ENCODE assay signal across 13 cellular contexts in genomic region chr7:47513741-47514241, GRCh38.
A peak's percentile ranks its signal among the peaks of the same experiment; 100 is the strongest.
DNase-seq lines count a peak whose midpoint lies in the region; ATAC-seq and TF ChIP-seq lines count a peak whose summit lies in the region.
"Had no signal": no experiment of that assay in that cellular context is flagged by ENCODE, and none has a peak within 500 bp of the region (broad histone marks: within the 10 kb centered on the region; RNA-seq: fewer than 3 reads in every experiment).

No MANE protein-coding gene starts in this region.

- H3K36me3 ChIP-seq in BLaER1 treated with 17β-estradiol and CSF1 and Interleukin-3, amounts not matched to agents 10 nM and 100 nM, result peaks cover 8 to 80% (median 29%) of the 10 kb centered on the region in 11 experiments; a peak in 19 of 22 replicates
- peaks cover 46% of the 10 kb centered on the region for H3K36me3 ChIP-seq in SJSA1
- no peaks in the 10 kb centered on the region for H3K36me3 ChIP-seq in cardiac muscle cell
- H3K36me3 ChIP-seq in psoas muscle (ENCODE audit: insufficient read depth in 1 of 2, low read depth in 1 of 2), result no peaks in the 10 kb centered on the region

- no peaks in the 10 kb centered on the region for H3K27me3 ChIP-seq in BLaER1 treated with 17β-estradiol and CSF1 and Interleukin-3, amounts not matched to agents 10 nM and 100 nM
- no peaks in the 10 kb centered on the region for H3K27me3 ChIP-seq in SJSA1 (replicated peaks)
- H3K27me3 ChIP-seq in cardiac muscle cell, result no peaks in the 10 kb centered on the region
- H3K27me3 ChIP-seq in psoas muscle (ENCODE audit: insufficient read depth in 3 of 3, low read length in 2 of 3), result no peaks in the 10 kb centered on the region

- peak overlapping the region in 3 of 11 experiments; percentile 6 to 47 (median 7); a peak in 3 of 22 replicates for H3K9ac ChIP-seq in BLaER1 treated with 17β-estradiol and CSF1 and Interleukin-3, amounts not matched to agents 10 nM and 100 nM

- peak overlapping the region in 2 of 11 experiments; percentile 37 to 41; a peak in 3 of 22 replicates for H3K27ac ChIP-seq in BLaER1 treated with 17β-estradiol and CSF1 and Interleukin-3, amounts not matched to agents 10 nM and 100 nM
- H3K27ac ChIP-seq in SJSA1 (peak overlapping the region; percentile 86), cardiac muscle cell (peak overlapping the region; percentile 83), psoas muscle (peak overlapping the region; percentile 67)

- H3K36me3 Mint-ChIP-seq in activated naive CD8-positive, alpha-beta T cell treated with anti-CD3 and anti-CD28 coated beads, Interleukin-2, amount 50 U/mL, for 24 hours (ENCODE audit: low read depth), result no peaks in the 10 kb centered on the region
- no peaks in the 10 kb centered on the region for H3K36me3 Mint-ChIP-seq in stimulated activated effector memory CD8-positive, alpha-beta T cell treated with anti-CD3 and anti-CD28 coated beads, Interleukin-12 subunit alpha, Interleukin-12 subunit beta, amount 100 ng/mL, for 72 hours
- H3K36me3 Mint-ChIP-seq: T-cell had no signal

- H3K9me3 Mint-ChIP-seq in activated naive CD8-positive, alpha-beta T cell treated with anti-CD3 and anti-CD28 coated beads, Interleukin-2, amount 50 U/mL, for 24 hours, result no peaks in the 10 kb centered on the region
- no peaks in the 10 kb centered on the region for H3K9me3 Mint-ChIP-seq in stimulated activated effector memory CD8-positive, alpha-beta T cell treated with anti-CD3 and anti-CD28 coated beads, Interleukin-12 subunit alpha, Interleukin-12 subunit beta, amount 100 ng/mL, for 72 hours
- H3K9me3 Mint-ChIP-seq: activated naive CD4-positive, alpha-beta T cell treated with anti-CD3 and anti-CD28 coated beads for 36 hours; T-cell had no signal

- DNase-seq in SJSA1 (ENCODE audit: low read depth in 1 of 2, low spot score in 2 of 2) (peak; percentile 87 to 92), cardiac muscle cell (ENCODE audit: low read depth in 1 of 2, low spot score in 1 of 2) (peak; percentile 65 to 68), psoas muscle (no peak), NCI-H1694 treated with DMSO at 0.1 percent for 48 hours (lab: John Stamatoyannopoulos, UW) (no peak)
- DNase-seq in activated naive CD8-positive, alpha-beta T cell treated with anti-CD3 and anti-CD28 coated beads, Interleukin-2, amount 50 U/mL, for 24 hours, result no peak
- no peak for DNase-seq in stimulated activated effector memory CD8-positive, alpha-beta T cell treated with anti-CD3 and anti-CD28 coated beads, Interleukin-12 subunit alpha, Interleukin-12 subunit beta, amount 100 ng/mL, for 72 hours (ENCODE audit: low spot score in 2 of 2)
- DNase-seq: activated naive CD4-positive, alpha-beta T cell treated with anti-CD3 and anti-CD28 coated beads for 36 hours; DMS 273 treated with DMSO at 0.1 percent for 48 hours; MM.1S; stimulated activated CD8-positive, alpha-beta memory T cell treated with anti-CD3 and anti-CD28 coated beads, Interleukin-4, amount 100 ng/mL, for 48 hours; T-cell had no signal

- no peak overlapping the region for H3K4me3 Mint-ChIP-seq in activated naive CD8-positive, alpha-beta T cell treated with anti-CD3 and anti-CD28 coated beads, Interleukin-2, amount 50 U/mL, for 24 hours
- H3K4me3 Mint-ChIP-seq in stimulated activated effector memory CD8-positive, alpha-beta T cell treated with anti-CD3 and anti-CD28 coated beads, Interleukin-12 subunit alpha, Interleukin-12 subunit beta, amount 100 ng/mL, for 72 hours, result no peak overlapping the region
- H3K4me3 Mint-ChIP-seq: activated naive CD4-positive, alpha-beta T cell treated with anti-CD3 and anti-CD28 coated beads for 36 hours; T-cell had no signal

- H3K4me3 ChIP-seq in BLaER1 treated with 17β-estradiol and CSF1 and Interleukin-3, amounts not matched to agents 10 nM and 100 nM, result no peak overlapping the region
- H3K4me3 ChIP-seq in SJSA1 (no peak overlapping the region), cardiac muscle cell (no peak overlapping the region), psoas muscle (no peak overlapping the region)

- TF ChIP-seq CTCF in cardiac muscle cell (IDR thresholded peaks at IDR 0.05; ENCODE audit: low read depth, low read length), result no peak
- no peak for TF ChIP-seq CTCF in psoas muscle (IDR thresholded peaks at IDR 0.05)

- no peak overlapping the region for H3K27ac Mint-ChIP-seq in activated naive CD8-positive, alpha-beta T cell treated with anti-CD3 and anti-CD28 coated beads, Interleukin-2, amount 50 U/mL, for 24 hours
- no peak overlapping the region for H3K27ac Mint-ChIP-seq in stimulated activated effector memory CD8-positive, alpha-beta T cell treated with anti-CD3 and anti-CD28 coated beads, Interleukin-12 subunit alpha, Interleukin-12 subunit beta, amount 100 ng/mL, for 72 hours
- H3K27ac Mint-ChIP-seq: activated naive CD4-positive, alpha-beta T cell treated with anti-CD3 and anti-CD28 coated beads for 36 hours; T-cell had no signal

- H3K4me2 ChIP-seq in BLaER1 treated with 17β-estradiol and CSF1 and Interleukin-3, amounts not matched to agents 10 nM and 100 nM, result peak overlapping the region in 9 of 11 experiments; percentile 0 to 78 (median 17); a peak in 12 of 22 replicates

- peaks cover 6% of the 10 kb centered on the region for H3K27me3 Mint-ChIP-seq in activated naive CD8-positive, alpha-beta T cell treated with anti-CD3 and anti-CD28 coated beads, Interleukin-2, amount 50 U/mL, for 24 hours
- H3K27me3 Mint-ChIP-seq: T-cell had no signal

- peak; percentile 72 to 89 (median 84) for ATAC-seq in psoas muscle
- no peak for ATAC-seq in GM21717 (IDR thresholded peaks at IDR 0.05; ENCODE audit: unreplicated experiment)
- no peak for ATAC-seq in activated naive CD8-positive, alpha-beta T cell treated with anti-CD3 and anti-CD28 coated beads, Interleukin-2, amount 50 U/mL, for 24 hours
- no peak for ATAC-seq in stimulated activated effector memory CD8-positive, alpha-beta T cell treated with anti-CD3 and anti-CD28 coated beads, Interleukin-12 subunit alpha, Interleukin-12 subunit beta, amount 100 ng/mL, for 72 hours
- ATAC-seq: T-cell had no signal

- 41 to 57% (median 57%) methylated on average over 12 of the region's 12 CpGs for WGBS in psoas muscle, 3 donors

- H3K4me1 ChIP-seq in BLaER1 treated with 17β-estradiol and CSF1 and Interleukin-3, amounts not matched to agents 10 nM and 100 nM, result peaks cover 13 to 76% (median 36%) of the 10 kb centered on the region in 10 experiments
- H3K4me1 ChIP-seq in SJSA1 (replicated peaks), result peaks cover 86% of the 10 kb centered on the region
- H3K4me1 ChIP-seq in cardiac muscle cell (ENCODE audit: low read depth), result peaks cover 12% of the 10 kb centered on the region
- peaks cover 14% of the 10 kb centered on the region for H3K4me1 ChIP-seq in psoas muscle

- intact Hi-C loops in psoas muscle (cut with DNase I), result no loop called here

- peaks cover 2% of the 10 kb centered on the region for H3K4me1 Mint-ChIP-seq in activated naive CD8-positive, alpha-beta T cell treated with anti-CD3 and anti-CD28 coated beads, Interleukin-2, amount 50 U/mL, for 24 hours
- H3K4me1 Mint-ChIP-seq in stimulated activated effector memory CD8-positive, alpha-beta T cell treated with anti-CD3 and anti-CD28 coated beads, Interleukin-12 subunit alpha, Interleukin-12 subunit beta, amount 100 ng/mL, for 72 hours, result no peaks in the 10 kb centered on the region
- H3K4me1 Mint-ChIP-seq: T-cell had no signal

- H3K9me3 ChIP-seq in BLaER1 treated with 17β-estradiol and CSF1 and Interleukin-3, amounts not matched to agents 10 nM and 100 nM (replicated peaks in 1 of 11), result peaks cover 0 to 15% (median 8%) of the 10 kb centered on the region in 11 experiments; a peak in 16 of 22 replicates
- H3K9me3 ChIP-seq in SJSA1 (replicated peaks) (no peaks in the 10 kb centered on the region), cardiac muscle cell (ENCODE audit: low read depth) (no peaks in the 10 kb centered on the region), psoas muscle (no peaks in the 10 kb centered on the region)

- peaks cover 0 to 28% (median 20%) of the 10 kb centered on the region in 11 experiments; a peak in 11 of 22 replicates for H4K20me1 ChIP-seq in BLaER1 treated with 17β-estradiol and CSF1 and Interleukin-3, amounts not matched to agents 10 nM and 100 nM

Comparison
In these comparisons a context has a peak if more than half of its experiments do, and no peak if none do; other contexts are left out.
1. DNase-seq: peak in SJSA1 (2 of 2) and cardiac muscle cell (2 of 2); none in psoas muscle (0 of 2), NCI-H1694 treated with DMSO at 0.1 percent for 48 hours (single experiment), activated naive CD8-positive, alpha-beta T cell treated with anti-CD3 and anti-CD28 coated beads, Interleukin-2, amount 50 U/mL, for 24 hours (single experiment) and stimulated activated effector memory CD8-positive, alpha-beta T cell treated with anti-CD3 and anti-CD28 coated beads, Interleukin-12 subunit alpha, Interleukin-12 subunit beta, amount 100 ng/mL, for 72 hours (0 of 2).
2. ATAC-seq: peak in psoas muscle (4 of 4); none in GM21717 (single experiment), activated naive CD8-positive, alpha-beta T cell treated with anti-CD3 and anti-CD28 coated beads, Interleukin-2, amount 50 U/mL, for 24 hours (single experiment) and stimulated activated effector memory CD8-positive, alpha-beta T cell treated with anti-CD3 and anti-CD28 coated beads, Interleukin-12 subunit alpha, Interleukin-12 subunit beta, amount 100 ng/mL, for 72 hours (single experiment).